31 cellular contexts compared by ENCODE assay signal in the genomic region with DNA sequence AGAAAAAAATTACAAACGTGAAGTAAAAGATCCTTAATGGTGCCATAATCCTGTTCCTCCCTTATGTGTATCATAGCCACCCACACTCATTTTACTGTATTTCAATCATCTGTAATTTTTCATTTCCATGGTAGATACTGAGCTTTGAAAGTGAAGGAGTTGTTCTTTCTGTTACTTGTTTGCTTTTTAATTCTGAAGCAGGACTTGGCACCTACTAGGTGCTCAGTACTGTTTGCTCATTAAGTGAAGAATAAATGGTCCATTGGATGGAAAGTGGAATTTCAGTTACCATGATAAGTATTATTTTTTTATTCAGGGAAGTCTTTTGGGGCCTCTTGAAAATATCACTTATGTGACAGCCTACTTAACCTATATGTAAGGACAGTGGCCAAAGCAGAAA.
"Had no signal": no experiment of that assay in that cellular context is flagged by ENCODE, and none has a peak within 500 bp of the region (broad histone marks: within the 10 kb centered on the region; RNA-seq: fewer than 3 reads in every experiment).

No MANE protein-coding gene starts in this region.

- H3K4me1 ChIP-seq: adrenal gland, ascending aorta, body of pancreas, breast epithelium had no signal

- H3K27me3 ChIP-seq: adrenal gland, ascending aorta, body of pancreas, brain microvascular endothelial cell, breast epithelium, cardiac muscle cell had no signal

- H3K36me3 ChIP-seq: adrenal gland, ascending aorta, brain microvascular endothelial cell, breast epithelium, cardiac muscle cell had no signal

- DNase-seq: activated effector memory CD4-positive, alpha-beta T cell treated with anti-CD3 and anti-CD28 coated beads, Interleukin-2, amount 50 U/mL, for 16 hours; activated effector memory CD4-positive, alpha-beta T cell treated with Interleukin-2 at 50 U/mL for 16 hours; activated gamma-delta T cell; activated gamma-delta T cell treated with Interleukin-2 at 50 U/mL for 16 hours; activated naive CD4-positive, alpha-beta T cell; activated naive CD4-positive, alpha-beta T cell treated with anti-CD3 and anti-CD28 coated beads for 36 hours; activated naive CD4-positive, alpha-beta T cell treated with anti-CD3 and anti-CD28 coated beads, Interleukin-2, amount 10 ng/mL, durations not matched to agents 7 days and 5 days; activated naive CD4-positive, alpha-beta T cell treated with anti-CD3 and anti-CD28 coated beads, Interleukin-2, amount 50 U/mL, for 16 hours; activated naive CD4-positive, alpha-beta T cell treated with Interleukin-2 at 50 U/mL for 16 hours; activated naive CD8-positive, alpha-beta T cell treated with anti-CD3 and anti-CD28 coated beads for 36 hours; activated naive CD8-positive, alpha-beta T cell treated with anti-CD3 and anti-CD28 coated beads, Interleukin-2, amount 10 ng/mL, durations not matched to agents 7 days and 5 days; activated naive CD8-positive, alpha-beta T cell treated with anti-CD3 and anti-CD28 coated beads, Interleukin-2, amount 50 U/mL, for 24 hours; activated T-cell treated with anti-CD3 and anti-CD28 coated beads, Interleukin-2, amount 50 U/mL, for 1 hour; activated T-cell treated with anti-CD3 and anti-CD28 coated beads, Interleukin-2, amount 50 U/mL, for 24 hours; activated T-cell treated with anti-CD3 and anti-CD28 coated beads, Interleukin-2, amount 50 U/mL, for 4 hours; activated T-cell treated with anti-CD3 and anti-CD28 coated beads, Interleukin-2, amount 50 U/mL, for 48 hours; activated T-cell treated with anti-CD3 and anti-CD28 coated beads, Interleukin-2, amount 50 U/mL, for 72 hours; adrenal gland; amniotic stem cell; amygdala; anterior cingulate cortex; aorta; body of pancreas; brain microvascular endothelial cell; caudate nucleus; cerebellar nuclear complex had no signal

- ATAC-seq: activated naive CD4-positive, alpha-beta T cell treated with anti-CD3 and anti-CD28 coated beads, Interleukin-2, amount 50 U/mL, for 72 hours; activated naive CD8-positive, alpha-beta T cell treated with anti-CD3 and anti-CD28 coated beads, Interleukin-2, amount 50 U/mL, for 24 hours; activated T-cell treated with anti-CD3 and anti-CD28 coated beads, Interleukin-2, amount 50 U/mL, for 4 hours; activated T-cell treated with anti-CD3 and anti-CD28 coated beads, Interleukin-2, amount 50 U/mL, for 72 hours; activated T-helper 17 cell treated with anti-CD3 and anti-CD28 coated beads, Interleukin-2, amount 50 U/mL, for 72 hours; body of pancreas had no signal

- H3K27ac ChIP-seq: adrenal gland, ascending aorta, body of pancreas, brain microvascular endothelial cell, breast epithelium, cardiac muscle cell had no signal

- H3K9me3 ChIP-seq: adrenal gland, ascending aorta, body of pancreas, breast epithelium had no signal

- H3K4me3 ChIP-seq: adrenal gland, ascending aorta, body of pancreas, breast epithelium, cardiac muscle cell had no signal
